In genomic region chr11:10514210-10514609, GRCh38 we compare ENCODE assay signal across 9 cellular contexts. TPM values are rescaled to one million over a fixed set of nuclear protein-coding genes. Genes with fewer than 3 reads are reported as not detected.
DNase-seq lines count a peak whose midpoint lies in the region; ATAC-seq and TF ChIP-seq lines count a peak whose summit lies in the region.
"Had no signal": no experiment of that assay in that cellular context is flagged by ENCODE, and none has a peak within 500 bp of the region (broad histone marks: within the 10 kb centered on the region; RNA-seq: fewer than 3 reads in every experiment).

No MANE protein-coding gene starts in this region.

- H3K27ac ChIP-seq in Peyer's patch, result no peak overlapping the region

- TF ChIP-seq POLR2A in Peyer's patch (IDR thresholded peaks at IDR 0.05) (no peak), erythroblast (IDR thresholded peaks at IDR 0.05; ENCODE audit: low read length) (no peak)

- no peaks in the 10 kb centered on the region for H3K9me3 ChIP-seq in Peyer's patch

- peaks cover 20% of the 10 kb centered on the region for H3K36me3 Mint-ChIP-seq in stimulated activated memory B cell treated with anti-CD40 and anti-IgM and Interleukin-4, amounts not matched to agents 10 μg/mL and 1 μg/mL and 100 μg/mL, for 72 hours
- H3K36me3 Mint-ChIP-seq in effector memory CD8-positive, alpha-beta T cell (ENCODE audit: insufficient read depth), result peaks cover 11% of the 10 kb centered on the region

- no peaks in the 10 kb centered on the region for H3K27me3 Mint-ChIP-seq in stimulated activated memory B cell treated with anti-CD40 and anti-IgM and Interleukin-4, amounts not matched to agents 10 μg/mL and 1 μg/mL and 100 μg/mL, for 72 hours
- no peaks in the 10 kb centered on the region for H3K27me3 Mint-ChIP-seq in effector memory CD8-positive, alpha-beta T cell

- H3K27me3 ChIP-seq in Peyer's patch, result no peaks in the 10 kb centered on the region

- peak; percentile 1 for DNase-seq in NCI-H510A treated with DMSO at 0.1 percent for 48 hours (lab: John Stamatoyannopoulos, UW)
- no peak for DNase-seq in NCI-H510A (lab: John Stamatoyannopoulos, UW)
- DNase-seq in Peyer's patch, result no peak
- DNase-seq in erythroblast (lab: John Stamatoyannopoulos, UW), result peak; percentile 8 to 22
- DNase-seq in effector memory CD8-positive, alpha-beta T cell, result no peak
- DNase-seq: effector CD8-positive, alpha-beta T cell had no signal

- no peak overlapping the region for H3K4me3 Mint-ChIP-seq in stimulated activated memory B cell treated with anti-CD40 and anti-IgM and Interleukin-4, amounts not matched to agents 10 μg/mL and 1 μg/mL and 100 μg/mL, for 72 hours
- no peak overlapping the region for H3K4me3 Mint-ChIP-seq in effector memory CD8-positive, alpha-beta T cell

- TF ChIP-seq CTCF in Peyer's patch (IDR thresholded peaks at IDR 0.05), result peak; percentile 10 to 44 (median 34)

- no peak overlapping the region for H3K4me3 ChIP-seq in Peyer's patch

- peaks cover 0 to 17% (median 0%) of the 10 kb centered on the region in 3 donors for H3K36me3 ChIP-seq in Peyer's patch

- ATAC-seq in stimulated activated memory B cell treated with anti-CD40 and anti-IgM and Interleukin-4, amounts not matched to agents 10 μg/mL and 1 μg/mL and 100 μg/mL, for 72 hours, result no peak
- ATAC-seq in HG03439 (IDR thresholded peaks at IDR 0.05; ENCODE audit: unreplicated experiment) (no peak), GM21529 (IDR thresholded peaks at IDR 0.05; ENCODE audit: unreplicated experiment) (no peak)
- ATAC-seq in effector memory CD8-positive, alpha-beta T cell (replicated peaks), result no peak

- H3K9me3 Mint-ChIP-seq in stimulated activated memory B cell treated with anti-CD40 and anti-IgM and Interleukin-4, amounts not matched to agents 10 μg/mL and 1 μg/mL and 100 μg/mL, for 72 hours, result no peaks in the 10 kb centered on the region
- no peaks in the 10 kb centered on the region for H3K9me3 Mint-ChIP-seq in effector memory CD8-positive, alpha-beta T cell

- H3K4me1 ChIP-seq in Peyer's patch, result no peaks in the 10 kb centered on the region

- peaks cover 16% of the 10 kb centered on the region for H3K4me1 Mint-ChIP-seq in stimulated activated memory B cell treated with anti-CD40 and anti-IgM and Interleukin-4, amounts not matched to agents 10 μg/mL and 1 μg/mL and 100 μg/mL, for 72 hours
- H3K4me1 Mint-ChIP-seq in effector memory CD8-positive, alpha-beta T cell (ENCODE audit: low read depth in 2 of 2), result peaks cover 0 to 7% of the 10 kb centered on the region in 2 donors

- H3K27ac Mint-ChIP-seq in stimulated activated memory B cell treated with anti-CD40 and anti-IgM and Interleukin-4, amounts not matched to agents 10 μg/mL and 1 μg/mL and 100 μg/mL, for 72 hours, result peak overlapping the region; percentile 61
- H3K27ac Mint-ChIP-seq in effector memory CD8-positive, alpha-beta T cell, result peak overlapping the region in 1 of 2 donors; percentile 61

RNA-seq across cellular contexts. Expression of gene RNF141, which starts 26.8 kb away (rescaled TPM):
- total RNA-seq in Peyer's patch, result 10 to 100 TPM; 28.1 to 35.1 (median 33.5) TPM

RNA-seq across cellular contexts. Expression of gene LYVE1, which starts 54.3 kb away (rescaled TPM):
- total RNA-seq in Peyer's patch, result 10 to 100 TPM in 3 of 4 donors, 1 to 10 TPM in 1; 4.1 to 50.3 (median 21.4) TPM

RNA-seq across cellular contexts. Expression of gene AMPD3, which starts 59.1 kb away (rescaled TPM):
- total RNA-seq in Peyer's patch, result 10 to 100 TPM; 12.4 to 28.9 (median 17.6) TPM

Comparison
In these comparisons a context has a peak if more than half of its experiments do, and no peak if none do; other contexts are left out.
1. DNase-seq: peak in NCI-H510A treated with DMSO at 0.1 percent for 48 hours (single experiment) and erythroblast (2 of 2); none in NCI-H510A (single experiment), Peyer's patch (0 of 3) and effector memory CD8-positive, alpha-beta T cell (0 of 3).